Comparison of ENCODE assay signal across 9 cellular contexts in genomic region chr6:11653028-11653583, GRCh38.
DNase-seq lines count a peak whose midpoint lies in the region; ATAC-seq and TF ChIP-seq lines count a peak whose summit lies in the region.
"Had no signal": no experiment of that assay in that cellular context is flagged by ENCODE, and none has a peak within 500 bp of the region (broad histone marks: within the 10 kb centered on the region; RNA-seq: fewer than 3 reads in every experiment).

No MANE protein-coding gene starts in this region.

- no peak overlapping the region for H3K4me3 ChIP-seq in AG04450 (ENCODE audit: low read depth, low read length)

- ATAC-seq in HG02973 (IDR thresholded peaks at IDR 0.05; ENCODE audit: unreplicated experiment) (no peak), GM18498 (IDR thresholded peaks at IDR 0.05; ENCODE audit: unreplicated experiment) (no peak)

- no peak overlapping the region for H3K4me3 Mint-ChIP-seq in activated CD4-positive, alpha-beta memory T cell treated with anti-CD3 and anti-CD28 coated beads for 36 hours
- H3K4me3 Mint-ChIP-seq: dendritic cell treated with granulocyte-macrophage colony-stimulating factor and Interleukin-4, amounts not matched to agents 40 ng/mL and 50 ng/mL, for 4 days had no signal

- CTCF ChIA-PET in AG04450 (lab: Charles Lee), result interaction anchor here (0.6 to 4.6 kb wide), 7 partner anchors 16 to 952 kb away, joined by 3 to 54 read pairs (median 9); no protein-coding TSS in a partner anchor
- CTCF ChIA-PET in activated CD4-positive, alpha-beta memory T cell treated with anti-CD3 and anti-CD28 coated beads for 36 hours (lab: Charles Lee), result interaction anchor here (0.6 to 8.1 kb wide), 5 partner anchors 16 to 953 kb away, joined by 3 to 82 read pairs (median 3); partner anchors contain the start of gene EDN1

- no peaks in the 10 kb centered on the region for H3K9me3 Mint-ChIP-seq in activated CD4-positive, alpha-beta memory T cell treated with anti-CD3 and anti-CD28 coated beads for 36 hours
- H3K9me3 Mint-ChIP-seq: dendritic cell treated with granulocyte-macrophage colony-stimulating factor and Interleukin-4, amounts not matched to agents 40 ng/mL and 50 ng/mL, for 4 days had no signal

- H3K27me3 ChIP-seq in AG04450 (ENCODE audit: control insufficient read depth, insufficient read depth, low read length), result no peaks in the 10 kb centered on the region

- peaks cover 9% of the 10 kb centered on the region for H3K27me3 Mint-ChIP-seq in activated CD4-positive, alpha-beta memory T cell treated with anti-CD3 and anti-CD28 coated beads for 36 hours

- H3K27ac ChIP-seq in AG04450 (ENCODE audit: low read depth, low read length), result peak overlapping the region; percentile 89

- peaks cover 4% of the 10 kb centered on the region for H3K9me3 ChIP-seq in AG04450 (ENCODE audit: control insufficient read depth, insufficient read depth, low read length)

- DNase-seq in AG04450 (ENCODE audit: low read depth, low spot score) (peak; percentile 83), HPDE6-E6E7 (ENCODE audit: extremely low spot score) (peak; percentile 32), glomerular visceral epithelial cell (ENCODE audit: extremely low spot score) (peak; percentile 91), SK-N-DZ (ENCODE audit: low spot score) (no peak)
- DNase-seq in activated CD4-positive, alpha-beta memory T cell treated with anti-CD3 and anti-CD28 coated beads for 36 hours, result peak; percentile 71
- DNase-seq in stimulated activated CD4-positive, alpha-beta T cell treated with anti-CD3 and anti-CD28 coated beads, TNF-alpha, amount 100 ng/mL, for 24 hours (ENCODE audit: low read depth in 3 of 3), result peak in 2 of 3 experiments; percentile 5 to 34

- intact Hi-C loops in activated CD4-positive, alpha-beta memory T cell treated with anti-CD3 and anti-CD28 coated beads for 36 hours (cut with micrococcal nuclease), result loop anchor here (5.0 kb wide), 1 partner anchor 259 kb away; no protein-coding TSS in a partner anchor

- no peak overlapping the region for H3K27ac Mint-ChIP-seq in activated CD4-positive, alpha-beta memory T cell treated with anti-CD3 and anti-CD28 coated beads for 36 hours
- H3K27ac Mint-ChIP-seq: dendritic cell treated with granulocyte-macrophage colony-stimulating factor and Interleukin-4, amounts not matched to agents 40 ng/mL and 50 ng/mL, for 4 days had no signal

- H3K4me1 Mint-ChIP-seq in activated CD4-positive, alpha-beta memory T cell treated with anti-CD3 and anti-CD28 coated beads for 36 hours (ENCODE audit: low read depth), result peaks cover 13% of the 10 kb centered on the region

- POLR2A ChIA-PET in AG04450 (lab: Yijun Ruan, JAX), result interaction anchor here (0.6 to 3.1 kb wide), 14 partner anchors 8 to 645 kb away, joined by 3 to 11 read pairs (median 5); no protein-coding TSS in a partner anchor
- POLR2A ChIA-PET in activated CD4-positive, alpha-beta memory T cell treated with anti-CD3 and anti-CD28 coated beads for 36 hours (lab: Charles Lee), result no interaction called here

- H3K36me3 Mint-ChIP-seq in activated CD4-positive, alpha-beta memory T cell treated with anti-CD3 and anti-CD28 coated beads for 36 hours, result no peaks in the 10 kb centered on the region

- no peak for TF ChIP-seq CTCF in AG04450 (IDR thresholded peaks at IDR 0.05; ENCODE audit: low read depth, low read length)
